Comparison of ENCODE assay signal across 1 cellular context in the genomic region with DNA sequence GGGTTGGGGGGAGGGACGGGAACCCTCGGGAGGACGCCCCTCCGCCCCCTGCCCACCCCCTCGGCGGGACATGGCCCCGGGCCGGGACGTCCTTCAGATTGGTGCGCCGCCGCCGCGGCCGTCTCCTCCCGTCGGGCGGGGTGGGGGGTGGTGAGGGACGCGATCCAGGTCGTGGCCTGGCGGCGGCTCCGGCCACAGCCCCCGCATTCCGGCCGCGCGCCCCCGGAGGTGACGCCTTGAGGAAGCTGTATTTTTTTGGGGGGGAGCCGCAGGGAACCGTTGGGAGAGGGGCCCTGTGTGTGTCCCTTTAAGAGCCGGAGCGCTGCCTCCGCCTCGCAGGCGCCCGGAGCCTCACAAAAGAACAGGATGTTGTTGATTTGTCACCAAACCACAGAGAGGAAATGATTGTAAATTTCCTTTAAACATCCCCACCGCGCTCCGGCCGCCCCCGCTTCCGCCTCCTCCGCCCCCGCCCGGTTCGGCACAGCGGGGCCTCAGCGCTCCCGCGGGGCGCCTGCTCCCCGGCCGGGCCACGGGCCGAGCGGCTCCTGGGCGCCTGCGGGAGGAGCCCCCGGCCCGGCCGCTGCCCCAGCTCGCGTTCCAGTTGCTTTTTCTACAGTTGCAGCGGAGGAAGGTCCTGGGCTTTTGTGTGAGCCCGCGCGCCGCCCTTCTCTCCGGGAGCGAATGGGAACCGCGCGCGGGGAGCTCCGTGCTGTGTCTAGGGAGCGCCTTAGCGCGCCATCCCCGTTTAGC.
TF ChIP-seq lines count a peak whose summit lies in the region.

No MANE protein-coding gene starts in this region.

TF ChIP-seq in HepG2, 621 proteins besides CTCF, POLR2A, EP300 and RAD21 (continued from another document and continues in another):
- TF ChIP-seq NRL (CRISPR knock-in tag; IDR thresholded peaks at IDR 0.05; ENCODE audit: borderline replicate concordance) (no peak), SMAD3 (CRISPR knock-in tag; IDR thresholded peaks at IDR 0.05) (no peak), ZNF556 (CRISPR knock-in tag; IDR thresholded peaks at IDR 0.05; ENCODE audit: borderline replicate concordance) (peak; percentile 41; the same call in 1 of the 2 replicates), DMAP1 (CRISPR knock-in tag; IDR thresholded peaks at IDR 0.05) (0 out of 2 replicates have a peak, but pooled peaks have one; percentile 49), ZNF746 (CRISPR knock-in tag; IDR thresholded peaks at IDR 0.05) (peak; percentile 23; the same call in 1 of the 2 replicates), HDAC6 (IDR thresholded peaks at IDR 0.05; ENCODE audit: low read depth, low read length) (no peak), EEA1 (CRISPR knock-in tag; IDR thresholded peaks at IDR 0.05; ENCODE audit: borderline replicate concordance) (peak; percentile 33; the same call in 1 of the 2 replicates), EED (CRISPR knock-in tag; IDR thresholded peaks at IDR 0.05) (0 out of 2 replicates have a peak, but pooled peaks have one; percentile 18), SP140L (CRISPR knock-in tag; IDR thresholded peaks at IDR 0.05; ENCODE audit: borderline replicate concordance) (no peak), KDM5B (CRISPR knock-in tag; IDR thresholded peaks at IDR 0.05; ENCODE audit: borderline replicate concordance) (peak; percentile 65; the same call in 1 of the 2 replicates), KLF16 (CRISPR knock-in tag; IDR thresholded peaks at IDR 0.05) (peak in 1 of 2 experiments; percentile 55; a peak in 1 of 4 replicates), ZNF33B (CRISPR knock-in tag; IDR thresholded peaks at IDR 0.05) (no peak), RBM39 (IDR thresholded peaks at IDR 0.05; ENCODE audit: low read depth, low read length, poor library complexity, severe bottlenecking) (peak; percentile 86), ZNF263 (CRISPR knock-in tag; IDR thresholded peaks at IDR 0.05) (no peak), SMAD1 (CRISPR knock-in tag; IDR thresholded peaks at IDR 0.05; ENCODE audit: borderline replicate concordance, low read depth) (no peak), ZNF768 (CRISPR knock-in tag; IDR thresholded peaks at IDR 0.05) (peak; percentile 43; the same call in 1 of the 2 replicates), WIZ (CRISPR knock-in tag; IDR thresholded peaks at IDR 0.05) (no peak), NR2F6 (IDR thresholded peaks at IDR 0.05) (0 out of 2 replicates have a peak, but pooled peaks have one; percentile 22), NR2F6 (CRISPR knock-in tag; IDR thresholded peaks at IDR 0.05) (peak; percentile 76), ZNF788 (CRISPR knock-in tag; IDR thresholded peaks at IDR 0.05; ENCODE audit: borderline replicate concordance) (peak; percentile 42; the same call in 1 of the 2 replicates), KDM3A (CRISPR knock-in tag; IDR thresholded peaks at IDR 0.05; ENCODE audit: low read depth) (peak; percentile 23; the same call in 1 of the 2 replicates), RNF2 (conservative IDR thresholded peaks at IDR 0.05; ENCODE audit: low read depth) (no peak), GLI4 (CRISPR knock-in tag; IDR thresholded peaks at IDR 0.05; ENCODE audit: borderline replicate concordance) (no peak), ADNP (CRISPR knock-in tag; IDR thresholded peaks at IDR 0.05) (no peak), ZNF557 (CRISPR knock-in tag; IDR thresholded peaks at IDR 0.05) (no peak), SKI (IDR thresholded peaks at IDR 0.05; ENCODE audit: partially characterized antibody) (peak; percentile 34)
- TF ChIP-seq, protein P1, sequence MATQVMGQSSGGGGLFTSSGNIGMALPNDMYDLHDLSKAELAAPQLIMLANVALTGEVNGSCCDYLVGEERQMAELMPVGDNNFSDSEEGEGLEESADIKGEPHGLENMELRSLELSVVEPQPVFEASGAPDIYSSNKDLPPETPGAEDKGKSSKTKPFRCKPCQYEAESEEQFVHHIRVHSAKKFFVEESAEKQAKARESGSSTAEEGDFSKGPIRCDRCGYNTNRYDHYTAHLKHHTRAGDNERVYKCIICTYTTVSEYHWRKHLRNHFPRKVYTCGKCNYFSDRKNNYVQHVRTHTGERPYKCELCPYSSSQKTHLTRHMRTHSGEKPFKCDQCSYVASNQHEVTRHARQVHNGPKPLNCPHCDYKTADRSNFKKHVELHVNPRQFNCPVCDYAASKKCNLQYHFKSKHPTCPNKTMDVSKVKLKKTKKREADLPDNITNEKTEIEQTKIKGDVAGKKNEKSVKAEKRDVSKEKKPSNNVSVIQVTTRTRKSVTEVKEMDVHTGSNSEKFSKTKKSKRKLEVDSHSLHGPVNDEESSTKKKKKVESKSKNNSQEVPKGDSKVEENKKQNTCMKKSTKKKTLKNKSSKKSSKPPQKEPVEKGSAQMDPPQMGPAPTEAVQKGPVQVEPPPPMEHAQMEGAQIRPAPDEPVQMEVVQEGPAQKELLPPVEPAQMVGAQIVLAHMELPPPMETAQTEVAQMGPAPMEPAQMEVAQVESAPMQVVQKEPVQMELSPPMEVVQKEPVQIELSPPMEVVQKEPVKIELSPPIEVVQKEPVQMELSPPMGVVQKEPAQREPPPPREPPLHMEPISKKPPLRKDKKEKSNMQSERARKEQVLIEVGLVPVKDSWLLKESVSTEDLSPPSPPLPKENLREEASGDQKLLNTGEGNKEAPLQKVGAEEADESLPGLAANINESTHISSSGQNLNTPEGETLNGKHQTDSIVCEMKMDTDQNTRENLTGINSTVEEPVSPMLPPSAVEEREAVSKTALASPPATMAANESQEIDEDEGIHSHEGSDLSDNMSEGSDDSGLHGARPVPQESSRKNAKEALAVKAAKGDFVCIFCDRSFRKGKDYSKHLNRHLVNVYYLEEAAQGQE (IDR thresholded peaks at IDR 0.05; ENCODE audit: borderline replicate concordance in 1 of 2, low read depth in 1 of 2, low read length in 2 of 2), result peak in 1 of 2 experiments; percentile 59; a peak in 1 of 4 replicates
- TF ChIP-seq, protein P2, sequence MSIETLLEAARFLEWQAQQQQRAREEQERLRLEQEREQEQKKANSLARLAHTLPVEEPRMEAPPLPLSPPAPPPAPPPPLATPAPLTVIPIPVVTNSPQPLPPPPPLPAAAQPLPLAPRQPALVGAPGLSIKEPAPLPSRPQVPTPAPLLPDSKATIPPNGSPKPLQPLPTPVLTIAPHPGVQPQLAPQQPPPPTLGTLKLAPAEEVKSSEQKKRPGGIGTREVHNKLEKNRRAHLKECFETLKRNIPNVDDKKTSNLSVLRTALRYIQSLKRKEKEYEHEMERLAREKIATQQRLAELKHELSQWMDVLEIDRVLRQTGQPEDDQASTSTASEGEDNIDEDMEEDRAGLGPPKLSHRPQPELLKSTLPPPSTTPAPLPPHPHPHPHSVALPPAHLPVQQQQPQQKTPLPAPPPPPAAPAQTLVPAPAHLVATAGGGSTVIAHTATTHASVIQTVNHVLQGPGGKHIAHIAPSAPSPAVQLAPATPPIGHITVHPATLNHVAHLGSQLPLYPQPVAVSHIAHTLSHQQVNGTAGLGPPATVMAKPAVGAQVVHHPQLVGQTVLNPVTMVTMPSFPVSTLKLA (IDR thresholded peaks at IDR 0.05), result no peak
- TF ChIP-seq, protein P3, sequence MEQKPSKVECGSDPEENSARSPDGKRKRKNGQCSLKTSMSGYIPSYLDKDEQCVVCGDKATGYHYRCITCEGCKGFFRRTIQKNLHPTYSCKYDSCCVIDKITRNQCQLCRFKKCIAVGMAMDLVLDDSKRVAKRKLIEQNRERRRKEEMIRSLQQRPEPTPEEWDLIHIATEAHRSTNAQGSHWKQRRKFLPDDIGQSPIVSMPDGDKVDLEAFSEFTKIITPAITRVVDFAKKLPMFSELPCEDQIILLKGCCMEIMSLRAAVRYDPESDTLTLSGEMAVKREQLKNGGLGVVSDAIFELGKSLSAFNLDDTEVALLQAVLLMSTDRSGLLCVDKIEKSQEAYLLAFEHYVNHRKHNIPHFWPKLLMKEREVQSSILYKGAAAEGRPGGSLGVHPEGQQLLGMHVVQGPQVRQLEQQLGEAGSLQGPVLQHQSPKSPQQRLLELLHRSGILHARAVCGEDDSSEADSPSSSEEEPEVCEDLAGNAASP (CRISPR knock-in tag; IDR thresholded peaks at IDR 0.05; ENCODE audit: borderline replicate concordance), result 0 out of 2 replicates have a peak, but pooled peaks have one; percentile 29
- TF ChIP-seq, protein P4, sequence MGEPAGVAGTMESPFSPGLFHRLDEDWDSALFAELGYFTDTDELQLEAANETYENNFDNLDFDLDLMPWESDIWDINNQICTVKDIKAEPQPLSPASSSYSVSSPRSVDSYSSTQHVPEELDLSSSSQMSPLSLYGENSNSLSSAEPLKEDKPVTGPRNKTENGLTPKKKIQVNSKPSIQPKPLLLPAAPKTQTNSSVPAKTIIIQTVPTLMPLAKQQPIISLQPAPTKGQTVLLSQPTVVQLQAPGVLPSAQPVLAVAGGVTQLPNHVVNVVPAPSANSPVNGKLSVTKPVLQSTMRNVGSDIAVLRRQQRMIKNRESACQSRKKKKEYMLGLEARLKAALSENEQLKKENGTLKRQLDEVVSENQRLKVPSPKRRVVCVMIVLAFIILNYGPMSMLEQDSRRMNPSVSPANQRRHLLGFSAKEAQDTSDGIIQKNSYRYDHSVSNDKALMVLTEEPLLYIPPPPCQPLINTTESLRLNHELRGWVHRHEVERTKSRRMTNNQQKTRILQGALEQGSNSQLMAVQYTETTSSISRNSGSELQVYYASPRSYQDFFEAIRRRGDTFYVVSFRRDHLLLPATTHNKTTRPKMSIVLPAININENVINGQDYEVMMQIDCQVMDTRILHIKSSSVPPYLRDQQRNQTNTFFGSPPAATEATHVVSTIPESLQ (CRISPR knock-in tag; conservative IDR thresholded peaks at IDR 0.05), result no peak; the same call in none of the 2 replicates
- TF ChIP-seq, protein P5, sequence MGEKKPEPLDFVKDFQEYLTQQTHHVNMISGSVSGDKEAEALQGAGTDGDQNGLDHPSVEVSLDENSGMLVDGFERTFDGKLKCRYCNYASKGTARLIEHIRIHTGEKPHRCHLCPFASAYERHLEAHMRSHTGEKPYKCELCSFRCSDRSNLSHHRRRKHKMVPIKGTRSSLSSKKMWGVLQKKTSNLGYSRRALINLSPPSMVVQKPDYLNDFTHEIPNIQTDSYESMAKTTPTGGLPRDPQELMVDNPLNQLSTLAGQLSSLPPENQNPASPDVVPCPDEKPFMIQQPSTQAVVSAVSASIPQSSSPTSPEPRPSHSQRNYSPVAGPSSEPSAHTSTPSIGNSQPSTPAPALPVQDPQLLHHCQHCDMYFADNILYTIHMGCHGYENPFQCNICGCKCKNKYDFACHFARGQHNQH (CRISPR knock-in tag; IDR thresholded peaks at IDR 0.05), result peak; percentile 56
- TF ChIP-seq, protein P6, sequence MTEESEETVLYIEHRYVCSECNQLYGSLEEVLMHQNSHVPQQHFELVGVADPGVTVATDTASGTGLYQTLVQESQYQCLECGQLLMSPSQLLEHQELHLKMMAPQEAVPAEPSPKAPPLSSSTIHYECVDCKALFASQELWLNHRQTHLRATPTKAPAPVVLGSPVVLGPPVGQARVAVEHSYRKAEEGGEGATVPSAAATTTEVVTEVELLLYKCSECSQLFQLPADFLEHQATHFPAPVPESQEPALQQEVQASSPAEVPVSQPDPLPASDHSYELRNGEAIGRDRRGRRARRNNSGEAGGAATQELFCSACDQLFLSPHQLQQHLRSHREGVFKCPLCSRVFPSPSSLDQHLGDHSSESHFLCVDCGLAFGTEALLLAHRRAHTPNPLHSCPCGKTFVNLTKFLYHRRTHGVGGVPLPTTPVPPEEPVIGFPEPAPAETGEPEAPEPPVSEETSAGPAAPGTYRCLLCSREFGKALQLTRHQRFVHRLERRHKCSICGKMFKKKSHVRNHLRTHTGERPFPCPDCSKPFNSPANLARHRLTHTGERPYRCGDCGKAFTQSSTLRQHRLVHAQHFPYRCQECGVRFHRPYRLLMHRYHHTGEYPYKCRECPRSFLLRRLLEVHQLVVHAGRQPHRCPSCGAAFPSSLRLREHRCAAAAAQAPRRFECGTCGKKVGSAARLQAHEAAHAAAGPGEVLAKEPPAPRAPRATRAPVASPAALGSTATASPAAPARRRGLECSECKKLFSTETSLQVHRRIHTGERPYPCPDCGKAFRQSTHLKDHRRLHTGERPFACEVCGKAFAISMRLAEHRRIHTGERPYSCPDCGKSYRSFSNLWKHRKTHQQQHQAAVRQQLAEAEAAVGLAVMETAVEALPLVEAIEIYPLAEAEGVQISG (CRISPR knock-in tag; IDR thresholded peaks at IDR 0.05), result peak; percentile 79
- TF ChIP-seq, protein P7, sequence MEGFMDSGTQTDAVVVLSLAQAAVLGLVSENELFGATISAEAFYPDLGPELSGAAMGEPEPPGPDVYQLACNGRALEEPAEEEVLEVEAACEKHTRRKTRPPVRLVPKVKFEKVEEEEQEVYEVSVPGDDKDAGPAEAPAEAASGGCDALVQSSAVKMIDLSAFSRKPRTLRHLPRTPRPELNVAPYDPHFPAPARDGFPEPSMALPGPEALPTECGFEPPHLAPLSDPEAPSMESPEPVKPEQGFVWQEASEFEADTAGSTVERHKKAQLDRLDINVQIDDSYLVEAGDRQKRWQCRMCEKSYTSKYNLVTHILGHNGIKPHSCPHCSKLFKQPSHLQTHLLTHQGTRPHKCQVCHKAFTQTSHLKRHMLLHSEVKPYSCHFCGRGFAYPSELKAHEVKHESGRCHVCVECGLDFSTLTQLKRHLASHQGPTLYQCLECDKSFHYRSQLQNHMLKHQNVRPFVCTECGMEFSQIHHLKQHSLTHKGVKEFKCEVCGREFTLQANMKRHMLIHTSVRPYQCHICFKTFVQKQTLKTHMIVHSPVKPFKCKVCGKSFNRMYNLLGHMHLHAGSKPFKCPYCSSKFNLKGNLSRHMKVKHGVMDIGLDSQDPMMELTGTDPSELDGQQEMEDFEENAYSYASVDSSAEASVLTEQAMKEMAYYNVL (CRISPR knock-in tag; IDR thresholded peaks at IDR 0.05; ENCODE audit: borderline replicate concordance), result peak; percentile 53; the same call in 1 of the 2 replicates
- TF ChIP-seq, protein P8, sequence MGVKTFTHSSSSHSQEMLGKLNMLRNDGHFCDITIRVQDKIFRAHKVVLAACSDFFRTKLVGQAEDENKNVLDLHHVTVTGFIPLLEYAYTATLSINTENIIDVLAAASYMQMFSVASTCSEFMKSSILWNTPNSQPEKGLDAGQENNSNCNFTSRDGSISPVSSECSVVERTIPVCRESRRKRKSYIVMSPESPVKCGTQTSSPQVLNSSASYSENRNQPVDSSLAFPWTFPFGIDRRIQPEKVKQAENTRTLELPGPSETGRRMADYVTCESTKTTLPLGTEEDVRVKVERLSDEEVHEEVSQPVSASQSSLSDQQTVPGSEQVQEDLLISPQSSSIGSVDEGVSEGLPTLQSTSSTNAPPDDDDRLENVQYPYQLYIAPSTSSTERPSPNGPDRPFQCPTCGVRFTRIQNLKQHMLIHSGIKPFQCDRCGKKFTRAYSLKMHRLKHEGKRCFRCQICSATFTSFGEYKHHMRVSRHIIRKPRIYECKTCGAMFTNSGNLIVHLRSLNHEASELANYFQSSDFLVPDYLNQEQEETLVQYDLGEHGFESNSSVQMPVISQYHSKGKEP (CRISPR knock-in tag; IDR thresholded peaks at IDR 0.05), result no peak
- TF ChIP-seq, protein P9, sequence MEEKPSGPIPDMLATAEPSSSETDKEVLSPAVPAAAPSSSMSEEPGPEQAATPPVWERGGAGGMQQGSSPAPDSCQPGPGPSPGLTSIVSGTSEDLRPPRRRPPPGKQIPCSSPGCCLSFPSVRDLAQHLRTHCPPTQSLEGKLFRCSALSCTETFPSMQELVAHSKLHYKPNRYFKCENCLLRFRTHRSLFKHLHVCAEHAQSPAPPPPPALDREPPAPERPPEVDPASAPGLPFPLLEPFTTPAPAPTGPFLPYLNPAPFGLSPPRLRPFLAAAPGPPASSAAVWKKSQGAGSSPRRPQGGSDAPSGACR (CRISPR knock-in tag; IDR thresholded peaks at IDR 0.05), result peak; percentile 53; the same call in 1 of the 2 replicates
- TF ChIP-seq, protein P10, sequence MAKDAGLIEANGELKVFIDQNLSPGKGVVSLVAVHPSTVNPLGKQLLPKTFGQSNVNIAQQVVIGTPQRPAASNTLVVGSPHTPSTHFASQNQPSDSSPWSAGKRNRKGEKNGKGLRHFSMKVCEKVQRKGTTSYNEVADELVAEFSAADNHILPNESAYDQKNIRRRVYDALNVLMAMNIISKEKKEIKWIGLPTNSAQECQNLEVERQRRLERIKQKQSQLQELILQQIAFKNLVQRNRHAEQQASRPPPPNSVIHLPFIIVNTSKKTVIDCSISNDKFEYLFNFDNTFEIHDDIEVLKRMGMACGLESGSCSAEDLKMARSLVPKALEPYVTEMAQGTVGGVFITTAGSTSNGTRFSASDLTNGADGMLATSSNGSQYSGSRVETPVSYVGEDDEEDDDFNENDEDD (CRISPR knock-in tag; IDR thresholded peaks at IDR 0.05; ENCODE audit: borderline replicate concordance), result peak; percentile 24; the same call in 1 of the 2 replicates
